In genomic region chr7:121501566-121501965, GRCh38 we compare ENCODE assay signal across 29 cellular contexts.
"Had no signal": no experiment of that assay in that cellular context is flagged by ENCODE, and none has a peak within 500 bp of the region (broad histone marks: within the 10 kb centered on the region; RNA-seq: fewer than 3 reads in every experiment).

No MANE protein-coding gene starts in this region.

- DNase-seq: activated CD4-positive, alpha-beta T cell treated with anti-CD3 and anti-CD28 coated beads for 36 hours; activated CD4-positive, alpha-beta T cell treated with anti-CD3 and anti-CD28 coated beads, Interleukin-2, amount 50 U/mL, for 1 hour; activated CD4-positive, alpha-beta T cell treated with anti-CD3 and anti-CD28 coated beads, Interleukin-2, amount 50 U/mL, for 48 hours; activated CD4-positive, CD25-positive, alpha-beta regulatory T cell; activated CD4-positive, CD25-positive, alpha-beta regulatory T cell treated with anti-CD3 and anti-CD28 coated beads, Interleukin-2, amount 50 U/mL, for 72 hours; activated CD8-positive, alpha-beta memory T cell treated with anti-CD3 and anti-CD28 coated beads for 24 hours; activated CD8-positive, alpha-beta T cell treated with anti-CD3 and anti-CD28 coated beads for 36 hours; activated effector memory CD4-positive, alpha-beta T cell treated with anti-CD3 and anti-CD28 coated beads, Interleukin-2, amount 50 U/mL, for 16 hours; activated naive CD4-positive, alpha-beta T cell treated with anti-CD3 and anti-CD28 coated beads for 36 hours; activated naive CD8-positive, alpha-beta T cell treated with anti-CD3 and anti-CD28 coated beads for 36 hours; activated naive CD8-positive, alpha-beta T cell treated with anti-CD3 and anti-CD28 coated beads, Interleukin-2, amount 50 U/mL, for 24 hours; activated T-cell treated with anti-CD3 and anti-CD28 coated beads, Interleukin-2, amount 50 U/mL, for 4 hours; adrenal gland; amygdala; aorta; body of pancreas; cortex of kidney; dermis blood vessel endothelial cell; effector CD4-positive, alpha-beta T cell; effector memory CD8-positive, alpha-beta T cell; erythroblast; foreskin keratinocyte; gastrocnemius medialis; glutamatergic neuron; T-helper 1 cell; T-helper 17 cell; T1000 had no signal

- H3K4me1 Mint-ChIP-seq: activated naive CD4-positive, alpha-beta T cell treated with anti-CD3 and anti-CD28 coated beads, Interleukin-2, amount 50 U/mL, for 24 hours; T-helper 17 cell had no signal

- H3K27me3 Mint-ChIP-seq: activated CD8-positive, alpha-beta T cell treated with anti-CD3 and anti-CD28 coated beads for 36 hours; activated naive CD4-positive, alpha-beta T cell treated with anti-CD3 and anti-CD28 coated beads, Interleukin-2, amount 50 U/mL, for 24 hours; effector memory CD8-positive, alpha-beta T cell had no signal

- ATAC-seq: activated CD4-positive, alpha-beta T cell treated with anti-CD3 and anti-CD28 coated beads for 36 hours; activated CD8-positive, alpha-beta T cell treated with anti-CD3 and anti-CD28 coated beads for 36 hours; activated naive CD8-positive, alpha-beta T cell treated with anti-CD3 and anti-CD28 coated beads, Interleukin-2, amount 50 U/mL, for 24 hours; activated T-cell treated with anti-CD3 and anti-CD28 coated beads, Interleukin-2, amount 50 U/mL, for 4 hours; body of pancreas; effector memory CD8-positive, alpha-beta T cell; foreskin keratinocyte; gastrocnemius medialis; T-helper 17 cell had no signal

- H3K27ac Mint-ChIP-seq: activated CD4-positive, alpha-beta T cell treated with anti-CD3 and anti-CD28 coated beads for 36 hours; activated naive CD4-positive, alpha-beta T cell treated with anti-CD3 and anti-CD28 coated beads for 36 hours; activated naive CD4-positive, alpha-beta T cell treated with anti-CD3 and anti-CD28 coated beads, Interleukin-2, amount 50 U/mL, for 24 hours; effector memory CD8-positive, alpha-beta T cell; T-helper 17 cell; T-helper 2 cell treated with Interferon-gamma antibody and Interleukin-4, amounts not matched to agents 5 μg/mL and 100 μg/mL, for 36 hours had no signal

- H3K9me3 Mint-ChIP-seq: activated naive CD4-positive, alpha-beta T cell treated with anti-CD3 and anti-CD28 coated beads, Interleukin-2, amount 50 U/mL, for 24 hours had no signal

- H3K4me3 Mint-ChIP-seq: activated CD4-positive, alpha-beta T cell treated with anti-CD3 and anti-CD28 coated beads for 36 hours; activated CD8-positive, alpha-beta T cell treated with anti-CD3 and anti-CD28 coated beads for 36 hours; activated naive CD4-positive, alpha-beta T cell treated with anti-CD3 and anti-CD28 coated beads for 36 hours; activated naive CD4-positive, alpha-beta T cell treated with anti-CD3 and anti-CD28 coated beads, Interleukin-2, amount 50 U/mL, for 24 hours; activated naive CD8-positive, alpha-beta T cell treated with anti-CD3 and anti-CD28 coated beads for 36 hours; activated naive CD8-positive, alpha-beta T cell treated with anti-CD3 and anti-CD28 coated beads, Interleukin-2, amount 50 U/mL, for 24 hours; activated T-cell treated with anti-CD3 and anti-CD28 coated beads, Interleukin-2, amount 50 U/mL, for 4 hours; effector memory CD8-positive, alpha-beta T cell; T-helper 17 cell; T-helper 2 cell treated with Interferon-gamma antibody and Interleukin-4, amounts not matched to agents 5 μg/mL and 100 μg/mL, for 36 hours had no signal
